In genomic region chr12:67426067-67426466, GRCh38 we compare ENCODE assay signal across 1 cellular context.
TF ChIP-seq lines count a peak whose summit lies in the region.

No MANE protein-coding gene starts in this region.

TF ChIP-seq in H1, 55 proteins besides CTCF, POLR2A, EP300 and RAD21 (continued from another document):
- no peak for TF ChIP-seq CHD7 (IDR thresholded peaks at IDR 0.05; ENCODE audit: insufficient replicate concordance, low read length)
- TF ChIP-seq CBX8 (IDR thresholded peaks at IDR 0.05; ENCODE audit: borderline replicate concordance, low read depth, low read length): no peak
- TF ChIP-seq TAF7 (optimal IDR thresholded peaks at IDR 0.05; ENCODE audit: borderline replicate concordance, low read depth, low read length): no peak
- TF ChIP-seq MAFK (IDR thresholded peaks at IDR 0.05; ENCODE audit: low read depth, low read length): no peak
